ENCODE assay signal across 11 cellular contexts in genomic region chr7:79786187-79786586, GRCh38.
"Had no signal": no experiment of that assay in that cellular context is flagged by ENCODE, and none has a peak within 500 bp of the region (broad histone marks: within the 10 kb centered on the region; RNA-seq: fewer than 3 reads in every experiment).

No MANE protein-coding gene starts in this region.

- DNase-seq: activated CD4-positive, alpha-beta T cell treated with anti-CD3 and anti-CD28 coated beads, Interleukin-2, amount 50 U/mL, for 1 hour; activated naive CD4-positive, alpha-beta T cell treated with Interleukin-2 at 50 U/mL for 16 hours; foreskin keratinocyte; immature natural killer cell; naive B cell; ovary; stimulated activated CD4-positive, alpha-beta T cell treated with anti-CD3 and anti-CD28 coated beads, Interleukin-12 subunit alpha, Interleukin-12 subunit beta, amount 100 ng/mL, for 4 hours; stimulated activated CD4-positive, alpha-beta T cell treated with anti-CD3 and anti-CD28 coated beads, Interleukin-2, amount 100 ng/mL, for 24 hours; upper lobe of right lung had no signal

- ATAC-seq: activated T-helper 17 cell treated with anti-CD3 and anti-CD28 coated beads, Interleukin-2, amount 50 U/mL, for 72 hours; foreskin keratinocyte; stimulated activated effector memory CD8-positive, alpha-beta T cell treated with anti-CD3 and anti-CD28 coated beads, Interleukin-12 subunit alpha, Interleukin-12 subunit beta, amount 100 ng/mL, for 72 hours; upper lobe of right lung had no signal
